In the genomic region with DNA sequence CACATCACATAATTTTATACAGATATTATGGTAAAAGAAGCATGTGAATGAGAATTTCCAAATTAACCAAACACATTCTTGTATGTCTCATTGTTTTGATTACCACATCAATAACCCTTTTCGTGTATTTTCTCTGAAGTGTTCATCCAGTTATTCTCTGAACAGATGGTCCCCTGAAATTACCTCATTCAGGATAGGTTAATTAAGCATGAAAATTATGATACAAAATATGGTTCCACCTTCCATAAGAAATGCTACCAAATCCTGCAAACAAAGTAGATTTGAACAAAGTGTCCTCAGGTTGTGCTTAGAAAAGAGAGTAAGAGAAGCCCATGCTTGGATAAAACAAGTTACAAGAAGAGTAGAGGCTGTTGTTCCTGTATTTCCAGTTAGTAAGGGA, we compare ENCODE assay signal across 21 cellular contexts.
A peak's percentile ranks its signal among the peaks of the same experiment; 100 is the strongest.
DNase-seq lines count a peak whose midpoint lies in the region; ATAC-seq and TF ChIP-seq lines count a peak whose summit lies in the region.
"Had no signal": no experiment of that assay in that cellular context is flagged by ENCODE, and none has a peak within 500 bp of the region (broad histone marks: within the 10 kb centered on the region; RNA-seq: fewer than 3 reads in every experiment).

No MANE protein-coding gene starts in this region.

- no peak for TF ChIP-seq CTCF in osteoblast (IDR thresholded peaks at IDR 0.05; ENCODE audit: extremely low read depth, low read depth, low read length)

- no peaks in the 10 kb centered on the region for H4K20me1 ChIP-seq in osteoblast (ENCODE audit: insufficient read depth, low read length)
- H4K20me1 ChIP-seq: BLaER1 treated with 17β-estradiol and CSF1 and Interleukin-3, amounts not matched to agents 10 nM and 100 nM had no signal

- no peaks in the 10 kb centered on the region for H3K36me3 ChIP-seq in osteoblast (ENCODE audit: insufficient read depth, low read length)
- H3K36me3 ChIP-seq: BLaER1 treated with 17β-estradiol and CSF1 and Interleukin-3, amounts not matched to agents 10 nM and 100 nM; SJCRH30 had no signal

- no peak for ATAC-seq in HG03354 (IDR thresholded peaks at IDR 0.05; ENCODE audit: poor library complexity, severe bottlenecking, unreplicated experiment)
- ATAC-seq: Right ventricle myocardium inferior, T-cell had no signal

- no peaks in the 10 kb centered on the region for H3K9me3 ChIP-seq in osteoblast (ENCODE audit: low read depth, low read length)
- H3K9me3 ChIP-seq: BLaER1 treated with 17β-estradiol and CSF1 and Interleukin-3, amounts not matched to agents 10 nM and 100 nM; SJCRH30 had no signal

- H3K27me3 ChIP-seq in osteoblast (ENCODE audit: insufficient read depth, low read length), result no peaks in the 10 kb centered on the region
- H3K27me3 ChIP-seq: BLaER1 treated with 17β-estradiol and CSF1 and Interleukin-3, amounts not matched to agents 10 nM and 100 nM; SJCRH30 had no signal

- no peak overlapping the region for H3K4me3 ChIP-seq in osteoblast (ENCODE audit: insufficient read depth, low read length)
- H3K4me3 ChIP-seq: BLaER1 treated with 17β-estradiol and CSF1 and Interleukin-3, amounts not matched to agents 10 nM and 100 nM; PC-9; SJCRH30 had no signal

- DNase-seq in G401 (ENCODE audit: low spot score) (peak; percentile 86), NCI-H2171 (lab: John Stamatoyannopoulos, UW) (peak; percentile 27), NCI-H69 (lab: John Stamatoyannopoulos, UW) (peak; percentile 81), osteoblast (ENCODE audit: insufficient read length, low spot score, missing footprints) (peak; percentile 29), HuH-7.5 (ENCODE audit: low spot score) (no peak), hypothalamus (lab: John Stamatoyannopoulos, UW) (no peak)
- DNase-seq: AML-193; CD4-positive, alpha-beta T cell; DMS79; GF-D8; NCI-H1092 treated with DMSO at 0.1 percent for 48 hours; NCI-H1436; NCI-H2029; NCI-H2227 treated with DMSO at 0.1 percent for 48 hours; NCI-H526; SJCRH30; T-cell had no signal

- H2AFZ ChIP-seq in osteoblast (ENCODE audit: low read length), result no peak overlapping the region
- H2AFZ ChIP-seq: PC-9 had no signal

- H3K27ac ChIP-seq in osteoblast (ENCODE audit: low read depth, low read length), result no peak overlapping the region
- H3K27ac ChIP-seq: BLaER1 treated with 17β-estradiol and CSF1 and Interleukin-3, amounts not matched to agents 10 nM and 100 nM; PC-9; SJCRH30 had no signal

- no peaks in the 10 kb centered on the region for H3K4me1 ChIP-seq in osteoblast (ENCODE audit: insufficient read depth, low read length)
- H3K4me1 ChIP-seq: SJCRH30 had no signal

- H3K4me2 ChIP-seq in osteoblast (ENCODE audit: insufficient read depth, low read length), result no peak overlapping the region
- H3K4me2 ChIP-seq: BLaER1 treated with 17β-estradiol and CSF1 and Interleukin-3, amounts not matched to agents 10 nM and 100 nM; PC-9 had no signal

- H3K79me2 ChIP-seq in osteoblast (ENCODE audit: insufficient read depth, low read length), result no peaks in the 10 kb centered on the region

- in situ Hi-C loops in G401 (cut with HindIII; ENCODE audit: low sequenced_read_pairs), result loop anchor here (25.0 kb wide), 1 partner anchor 93 kb away; a partner anchor contains a TSS

Comparison
In these comparisons a context has a peak if more than half of its experiments do, and no peak if none do; other contexts are left out.
1. DNase-seq: peak in G401 (single experiment), NCI-H2171 (single experiment), NCI-H69 (single experiment) and osteoblast (single experiment); none in HuH-7.5 (single experiment) and hypothalamus (0 of 51).